Comparison of ENCODE assay signal across 6 cellular contexts in the genomic region with DNA sequence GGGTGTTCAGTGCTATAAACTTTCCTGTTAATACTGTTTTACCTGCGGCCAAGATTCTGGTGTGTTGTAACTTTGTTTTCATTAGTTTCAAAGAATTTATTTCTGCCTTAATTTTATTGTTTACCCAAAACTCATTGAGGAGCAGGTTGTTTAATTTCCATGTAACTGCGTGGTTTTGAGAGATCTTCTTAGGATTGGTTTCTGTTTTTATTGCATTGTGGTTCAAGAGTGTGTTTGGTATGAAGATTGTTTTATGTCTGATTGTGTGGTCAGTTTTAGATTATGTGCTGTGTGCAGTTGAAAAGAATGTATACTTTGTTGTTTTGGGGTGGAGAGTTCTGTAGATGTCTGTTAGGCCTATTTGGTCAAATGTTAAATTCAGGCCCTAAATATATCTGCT.
"Had no signal": no experiment of that assay in that cellular context is flagged by ENCODE, and none has a peak within 500 bp of the region (broad histone marks: within the 10 kb centered on the region; RNA-seq: fewer than 3 reads in every experiment).

No MANE protein-coding gene starts in this region.

- DNase-seq: IMR-90, KBM-7 had no signal

- H3K27ac Mint-ChIP-seq: IgD-negative memory B cell had no signal

- H3K27ac ChIP-seq: HL-60 had no signal

- H3K4me3 ChIP-seq: K562 had no signal

- FAIRE-seq: HepG2, K562 had no signal

- H3K4me3 Mint-ChIP-seq: IgD-negative memory B cell had no signal

- H3K4me1 Mint-ChIP-seq: IgD-negative memory B cell had no signal
